1 cellular context compared by ENCODE assay signal in genomic region chr19:2869618-2870017, GRCh38.
A peak's percentile ranks its signal among the peaks of the same experiment; 100 is the strongest.
TF ChIP-seq lines count a peak whose summit lies in the region.

No MANE protein-coding gene starts in this region.

TF ChIP-seq in HepG2, 621 proteins besides CTCF, POLR2A, EP300 and RAD21 (continues in another document):
- no peak for TF ChIP-seq ZNF737 (CRISPR knock-in tag; IDR thresholded peaks at IDR 0.05; ENCODE audit: borderline replicate concordance)
- no peak for TF ChIP-seq IKZF4 (CRISPR knock-in tag; IDR thresholded peaks at IDR 0.05; ENCODE audit: borderline replicate concordance, low read depth, not compliant biosample characterization)
- TF ChIP-seq ZNF280D (CRISPR knock-in tag; IDR thresholded peaks at IDR 0.05), result no peak
- no peak for TF ChIP-seq ZNF616 (CRISPR knock-in tag; IDR thresholded peaks at IDR 0.05; ENCODE audit: low read depth)
- TF ChIP-seq RBM39 (IDR thresholded peaks at IDR 0.05; ENCODE audit: low read depth, low read length, poor library complexity, severe bottlenecking), result no peak
- TF ChIP-seq ZNF407 (CRISPR knock-in tag; IDR thresholded peaks at IDR 0.05; ENCODE audit: not compliant biosample characterization), result no peak
- TF ChIP-seq ASH2L (IDR thresholded peaks at IDR 0.05; ENCODE audit: insufficient read length, low read depth, low read length), result no peak
- TF ChIP-seq ZBTB40 (IDR thresholded peaks at IDR 0.05), result no peak
- no peak for TF ChIP-seq ZBTB40 (CRISPR knock-in tag; IDR thresholded peaks at IDR 0.05)
- TF ChIP-seq RFXAP (CRISPR knock-in tag; IDR thresholded peaks at IDR 0.05; ENCODE audit: borderline replicate concordance), result no peak
- TF ChIP-seq SKI (IDR thresholded peaks at IDR 0.05; ENCODE audit: partially characterized antibody), result no peak
- TF ChIP-seq EHMT2 (IDR thresholded peaks at IDR 0.05; ENCODE audit: borderline replicate concordance, low read depth, low read length), result no peak
- no peak for TF ChIP-seq ZBTB8A (CRISPR knock-in tag; IDR thresholded peaks at IDR 0.05; ENCODE audit: borderline replicate concordance, low read depth)
- TF ChIP-seq DZIP1 (CRISPR knock-in tag; IDR thresholded peaks at IDR 0.05), result 0 out of 2 replicates have a peak, but pooled peaks have one; percentile 48
- TF ChIP-seq, protein P1, sequence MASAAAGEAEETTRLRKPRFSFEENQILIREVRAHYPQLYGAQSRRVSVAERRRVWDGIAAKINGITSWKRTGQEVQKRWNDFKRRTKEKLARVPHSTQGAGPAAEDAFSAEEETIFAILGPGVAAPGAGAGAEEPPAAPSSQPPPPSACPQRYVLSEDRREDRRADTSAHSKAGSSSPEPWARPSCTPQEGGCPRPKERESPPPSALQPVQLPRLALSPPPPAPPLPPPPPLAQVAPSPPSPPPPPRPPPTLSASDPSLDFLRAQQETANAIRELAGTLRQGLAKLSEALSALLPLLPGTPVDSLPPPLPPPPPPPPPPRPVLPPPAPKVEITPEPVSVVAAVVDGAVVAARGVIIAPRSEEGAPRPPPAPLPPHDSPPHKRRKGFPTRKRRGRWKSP (CRISPR knock-in tag; IDR thresholded peaks at IDR 0.05), result no peak
- TF ChIP-seq ZNF891 (CRISPR knock-in tag; IDR thresholded peaks at IDR 0.05), result 0 out of 2 replicates have a peak, but pooled peaks have one; percentile 34
- TF ChIP-seq ZNF274 (CRISPR knock-in tag; IDR thresholded peaks at IDR 0.05), result no peak
- no peak for TF ChIP-seq TOPORS (CRISPR knock-in tag; IDR thresholded peaks at IDR 0.05)
- no peak for TF ChIP-seq FOSL1 (CRISPR knock-in tag; IDR thresholded peaks at IDR 0.05; ENCODE audit: borderline replicate concordance)
- TF ChIP-seq ATF6 (CRISPR knock-in tag; conservative IDR thresholded peaks at IDR 0.05), result no peak
- TF ChIP-seq ATF7 (IDR thresholded peaks at IDR 0.05), result no peak
- no peak for TF ChIP-seq ATF7 (CRISPR knock-in tag; IDR thresholded peaks at IDR 0.05)
- no peak; the same call in 1 of the 2 replicates for TF ChIP-seq ZBTB21 (CRISPR knock-in tag; IDR thresholded peaks at IDR 0.05)
- TF ChIP-seq GPBP1L1 (CRISPR knock-in tag; IDR thresholded peaks at IDR 0.05), result no peak
